ENCODE assay signal across 21 cellular contexts in the genomic region with DNA sequence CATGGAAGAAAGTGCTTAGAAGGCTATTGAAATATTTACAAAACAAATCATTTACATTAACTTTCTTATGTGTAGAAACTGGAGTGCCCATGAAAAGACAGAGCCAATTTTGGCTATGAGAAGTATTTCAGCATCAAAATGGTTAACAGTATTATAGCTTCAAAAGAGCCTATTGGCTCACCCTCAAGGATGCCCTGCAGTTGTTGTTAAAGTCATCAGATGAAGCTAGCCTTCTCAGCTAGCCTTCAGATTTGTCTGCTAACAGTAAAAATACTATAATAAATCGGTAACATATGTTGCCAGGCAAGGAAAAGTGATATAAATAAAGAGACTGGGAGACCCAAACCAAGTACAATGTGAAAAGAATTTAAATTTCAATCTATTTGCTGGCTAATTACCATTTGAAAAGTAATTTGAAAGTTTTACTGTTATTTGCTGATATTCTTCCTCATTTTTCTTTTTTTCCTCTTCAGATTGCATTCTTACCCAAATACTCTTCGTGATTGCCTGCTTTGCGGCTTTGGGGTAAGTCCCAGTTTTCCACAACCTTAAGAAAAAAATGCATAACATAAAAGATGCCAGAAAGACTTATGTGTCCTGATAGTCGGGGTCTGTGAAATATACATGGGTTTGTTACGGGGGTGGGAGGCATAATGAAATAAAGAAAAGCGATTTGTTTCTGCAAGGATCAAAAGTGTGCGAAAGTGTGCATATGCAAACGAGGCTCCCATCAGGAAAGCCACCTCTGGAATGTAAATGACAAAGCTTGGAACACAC.
A peak's percentile ranks its signal among the peaks of the same experiment; 100 is the strongest.
DNase-seq lines count a peak whose midpoint lies in the region; ATAC-seq and TF ChIP-seq lines count a peak whose summit lies in the region.
"Had no signal": no experiment of that assay in that cellular context is flagged by ENCODE, and none has a peak within 500 bp of the region (broad histone marks: within the 10 kb centered on the region; RNA-seq: fewer than 3 reads in every experiment).

No MANE protein-coding gene starts in this region.

- no peaks in the 10 kb centered on the region for H3K36me3 Mint-ChIP-seq in activated naive CD8-positive, alpha-beta T cell treated with anti-CD3 and anti-CD28 coated beads, Interleukin-2, amount 50 U/mL, for 24 hours (ENCODE audit: low read depth)
- no peaks in the 10 kb centered on the region for H3K36me3 Mint-ChIP-seq in activated CD4-positive, alpha-beta memory T cell treated with anti-CD3 and anti-CD28 coated beads, Interleukin-2, amount 10 ng/mL, durations not matched to agents 7 days and 5 days (ENCODE audit: low read depth)
- H3K36me3 Mint-ChIP-seq: CD4-positive, CD25-positive, alpha-beta regulatory T cell; natural killer cell treated with Interleukin-12 subunit alpha and Interleukin-12 subunit beta and Interleukin-15 and Interleukin-18, amount 100 ng/mL, for 72 hours had no signal

- H3K4me3 ChIP-seq in ascending aorta (peak overlapping the region; percentile 37 to 42), iPS-15b (ENCODE audit: low read depth, low read length) (peak overlapping the region; percentile 6), rectal smooth muscle tissue (ENCODE audit: low read length) (peak overlapping the region; percentile 54)
- H3K4me3 ChIP-seq: colonic mucosa had no signal

- POLR2A ChIA-PET in activated CD4-positive, alpha-beta memory T cell treated with anti-CD3 and anti-CD28 coated beads, Interleukin-2, amount 10 ng/mL, durations not matched to agents 7 days and 5 days (lab: Charles Lee), result no interaction called here

- no peaks in the 10 kb centered on the region for H3K4me1 ChIP-seq in ascending aorta
- peaks cover 37% of the 10 kb centered on the region for H3K4me1 ChIP-seq in iPS-15b (ENCODE audit: control insufficient read depth, insufficient read depth, low read length)
- H3K4me1 ChIP-seq in rectal smooth muscle tissue (ENCODE audit: control insufficient read depth, insufficient read depth, low read length), result peaks cover 30% of the 10 kb centered on the region
- H3K4me1 ChIP-seq: colonic mucosa had no signal

- H3K27me3 ChIP-seq in ascending aorta (no peaks in the 10 kb centered on the region), iPS-15b (ENCODE audit: control insufficient read depth, insufficient read depth, low read length) (no peaks in the 10 kb centered on the region), rectal smooth muscle tissue (ENCODE audit: control insufficient read depth, insufficient read depth, low read length) (no peaks in the 10 kb centered on the region)
- H3K27me3 ChIP-seq: colonic mucosa had no signal

- CTCF ChIA-PET in activated CD4-positive, alpha-beta memory T cell treated with anti-CD3 and anti-CD28 coated beads, Interleukin-2, amount 10 ng/mL, durations not matched to agents 7 days and 5 days (lab: Charles Lee), result no interaction called here

- H3K36me3 ChIP-seq in ascending aorta (no peaks in the 10 kb centered on the region), iPS-15b (ENCODE audit: control insufficient read depth, insufficient read depth, low read length) (no peaks in the 10 kb centered on the region), rectal smooth muscle tissue (ENCODE audit: control insufficient read depth, insufficient read depth, low read length) (no peaks in the 10 kb centered on the region)
- H3K36me3 ChIP-seq: colonic mucosa had no signal

- intact Hi-C loops in ascending aorta (cut with DNase I), result loop anchor here (5.0 kb wide), 2 partner anchors 109 to 254 kb away; partner anchors contain the start of gene MEIS1

- no peaks in the 10 kb centered on the region for H3K9me3 ChIP-seq in ascending aorta
- H3K9me3 ChIP-seq in iPS-15b (ENCODE audit: control insufficient read depth, insufficient read depth, low read length), result no peaks in the 10 kb centered on the region
- H3K9me3 ChIP-seq: colonic mucosa had no signal

- H3K9ac ChIP-seq in iPS-15b (ENCODE audit: low read depth, low read length) (no peak overlapping the region), rectal smooth muscle tissue (ENCODE audit: low read length) (no peak overlapping the region)

- H3K27ac ChIP-seq in ascending aorta (peak overlapping the region in 1 of 2 donors; percentile 34), rectal smooth muscle tissue (ENCODE audit: low read depth, low read length) (peak overlapping the region; percentile 91)
- H3K27ac ChIP-seq: colonic mucosa had no signal

- TF ChIP-seq CTCF in ascending aorta (IDR thresholded peaks at IDR 0.05), result no peak

- H3K27ac Mint-ChIP-seq in activated naive CD8-positive, alpha-beta T cell treated with anti-CD3 and anti-CD28 coated beads, Interleukin-2, amount 50 U/mL, for 24 hours, result no peak overlapping the region
- no peak overlapping the region for H3K27ac Mint-ChIP-seq in activated CD4-positive, alpha-beta memory T cell treated with anti-CD3 and anti-CD28 coated beads, Interleukin-2, amount 10 ng/mL, durations not matched to agents 7 days and 5 days
- H3K27ac Mint-ChIP-seq: activated B cell treated with CpG ODN at 0.5 μM for 24 hours; CD4-positive, CD25-positive, alpha-beta regulatory T cell; natural killer cell treated with Interleukin-12 subunit alpha and Interleukin-12 subunit beta and Interleukin-15 and Interleukin-18, amount 100 ng/mL, for 72 hours had no signal

- no peaks in the 10 kb centered on the region for H3K4me1 Mint-ChIP-seq in activated naive CD8-positive, alpha-beta T cell treated with anti-CD3 and anti-CD28 coated beads, Interleukin-2, amount 50 U/mL, for 24 hours
- H3K4me1 Mint-ChIP-seq in activated CD4-positive, alpha-beta memory T cell treated with anti-CD3 and anti-CD28 coated beads, Interleukin-2, amount 10 ng/mL, durations not matched to agents 7 days and 5 days, result no peaks in the 10 kb centered on the region
- H3K4me1 Mint-ChIP-seq: activated B cell treated with CpG ODN at 0.5 μM for 24 hours; CD4-positive, CD25-positive, alpha-beta regulatory T cell had no signal

- no peak for ATAC-seq in GM18909 (IDR thresholded peaks at IDR 0.05; ENCODE audit: poor library complexity, unreplicated experiment)
- no peak for ATAC-seq in activated naive CD8-positive, alpha-beta T cell treated with anti-CD3 and anti-CD28 coated beads, Interleukin-2, amount 50 U/mL, for 24 hours
- no peak for ATAC-seq in HG03521 (IDR thresholded peaks at IDR 0.05; ENCODE audit: unreplicated experiment)
- ATAC-seq: natural killer cell treated with Interleukin-12 subunit alpha and Interleukin-12 subunit beta and Interleukin-15 and Interleukin-18, amount 100 ng/mL, for 72 hours had no signal

- no peaks in the 10 kb centered on the region for H3K27me3 Mint-ChIP-seq in activated naive CD8-positive, alpha-beta T cell treated with anti-CD3 and anti-CD28 coated beads, Interleukin-2, amount 50 U/mL, for 24 hours
- H3K27me3 Mint-ChIP-seq in activated CD4-positive, alpha-beta memory T cell treated with anti-CD3 and anti-CD28 coated beads, Interleukin-2, amount 10 ng/mL, durations not matched to agents 7 days and 5 days, result no peaks in the 10 kb centered on the region
- H3K27me3 Mint-ChIP-seq: CD4-positive, CD25-positive, alpha-beta regulatory T cell; natural killer cell treated with Interleukin-12 subunit alpha and Interleukin-12 subunit beta and Interleukin-15 and Interleukin-18, amount 100 ng/mL, for 72 hours had no signal

- H3K4me3 Mint-ChIP-seq in activated naive CD8-positive, alpha-beta T cell treated with anti-CD3 and anti-CD28 coated beads, Interleukin-2, amount 50 U/mL, for 24 hours, result no peak overlapping the region
- no peak overlapping the region for H3K4me3 Mint-ChIP-seq in activated CD4-positive, alpha-beta memory T cell treated with anti-CD3 and anti-CD28 coated beads, Interleukin-2, amount 10 ng/mL, durations not matched to agents 7 days and 5 days
- H3K4me3 Mint-ChIP-seq: activated B cell treated with CpG ODN at 0.5 μM for 24 hours; CD4-positive, CD25-positive, alpha-beta regulatory T cell; natural killer cell treated with Interleukin-12 subunit alpha and Interleukin-12 subunit beta and Interleukin-15 and Interleukin-18, amount 100 ng/mL, for 72 hours had no signal

- DNase-seq in GM04503 (ENCODE audit: low read depth) (peak; percentile 24), ascending aorta (ENCODE audit: low spot score in 2 of 2) (no peak)
- DNase-seq in activated naive CD8-positive, alpha-beta T cell treated with anti-CD3 and anti-CD28 coated beads, Interleukin-2, amount 50 U/mL, for 24 hours, result no peak
- DNase-seq in activated CD4-positive, alpha-beta memory T cell treated with anti-CD3 and anti-CD28 coated beads, Interleukin-2, amount 10 ng/mL, durations not matched to agents 7 days and 5 days, result no peak
- DNase-seq: ACHN; activated B cell treated with CpG ODN at 0.5 μM for 24 hours; activated CD8-positive, alpha-beta memory T cell treated with anti-CD3 and anti-CD28 coated beads for 24 hours; CD4-positive, CD25-positive, alpha-beta regulatory T cell; colonic mucosa; H7; mammary epithelial cell; NCI-H510A; retina; SIG-M5; stimulated activated CD4-positive, alpha-beta T cell treated with anti-CD3 and anti-CD28 coated beads, Interleukin-15, amount 100 ng/mL, for 24 hours; stimulated activated naive CD4-positive, alpha-beta T cell had no signal

- H3K9me3 Mint-ChIP-seq in activated naive CD8-positive, alpha-beta T cell treated with anti-CD3 and anti-CD28 coated beads, Interleukin-2, amount 50 U/mL, for 24 hours, result no peaks in the 10 kb centered on the region
- H3K9me3 Mint-ChIP-seq in activated CD4-positive, alpha-beta memory T cell treated with anti-CD3 and anti-CD28 coated beads, Interleukin-2, amount 10 ng/mL, durations not matched to agents 7 days and 5 days, result no peaks in the 10 kb centered on the region
- H3K9me3 Mint-ChIP-seq: activated B cell treated with CpG ODN at 0.5 μM for 24 hours; natural killer cell treated with Interleukin-12 subunit alpha and Interleukin-12 subunit beta and Interleukin-15 and Interleukin-18, amount 100 ng/mL, for 72 hours had no signal
